8 cellular contexts compared by ENCODE assay signal in genomic region chr5:151080620-151081425, GRCh38. TPM values are rescaled to one million over a fixed set of nuclear protein-coding genes. Genes with fewer than 3 reads are reported as not detected.
A peak's percentile ranks its signal among the peaks of the same experiment; 100 is the strongest.
DNase-seq lines count a peak whose midpoint lies in the region; ATAC-seq lines count a peak whose summit lies in the region.

A gene with protein sequence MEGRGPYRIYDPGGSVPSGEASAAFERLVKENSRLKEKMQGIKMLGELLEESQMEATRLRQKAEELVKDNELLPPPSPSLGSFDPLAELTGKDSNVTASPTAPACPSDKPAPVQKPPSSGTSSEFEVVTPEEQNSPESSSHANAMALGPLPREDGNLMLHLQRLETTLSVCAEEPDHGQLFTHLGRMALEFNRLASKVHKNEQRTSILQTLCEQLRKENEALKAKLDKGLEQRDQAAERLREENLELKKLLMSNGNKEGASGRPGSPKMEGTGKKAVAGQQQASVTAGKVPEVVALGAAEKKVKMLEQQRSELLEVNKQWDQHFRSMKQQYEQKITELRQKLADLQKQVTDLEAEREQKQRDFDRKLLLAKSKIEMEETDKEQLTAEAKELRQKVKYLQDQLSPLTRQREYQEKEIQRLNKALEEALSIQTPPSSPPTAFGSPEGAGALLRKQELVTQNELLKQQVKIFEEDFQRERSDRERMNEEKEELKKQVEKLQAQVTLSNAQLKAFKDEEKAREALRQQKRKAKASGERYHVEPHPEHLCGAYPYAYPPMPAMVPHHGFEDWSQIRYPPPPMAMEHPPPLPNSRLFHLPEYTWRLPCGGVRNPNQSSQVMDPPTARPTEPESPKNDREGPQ (minus strand): TSS chr5:151081034. CDS start chr5:151065095, 15,939 bp downstream.

- peak within 1 kb of the TSS; percentile 83 for H3K4me3 ChIP-seq in mononuclear cell (ENCODE audit: low read length)

- H3K27me3 ChIP-seq in mononuclear cell (ENCODE audit: insufficient read depth, low read length): no peaks in the 10 kb centered on the region

- ATAC-seq in GM21367 (IDR thresholded peaks at IDR 0.05; ENCODE audit: unreplicated experiment): peak; percentile 57

- H3K9me3 ChIP-seq in mononuclear cell (ENCODE audit: low read depth, low read length): no peaks in the 10 kb centered on the region

- DNase-seq in D341Med (ENCODE audit: low spot score) (peak; percentile 98), HT1080 (ENCODE audit: low read depth) (peak; percentile 88), OCI-M1 (lab: John Stamatoyannopoulos, UW) (peak; percentile 95), activated T-cell treated with anti-CD3 and anti-CD28 coated beads for 1 hour (ENCODE audit: low read depth) (peak; percentile 92), epidermal melanocyte (ENCODE audit: insufficient read length, low spot score) (peak; percentile 91)
- peak; percentile 80 to 87 for DNase-seq in stimulated activated CD8-positive, alpha-beta memory T cell treated with anti-CD3 and anti-CD28 coated beads, Interleukin-4, amount 100 ng/mL, for 1 hour (ENCODE audit: low read depth in 2 of 2, low spot score in 1 of 2)

- H3K4me1 ChIP-seq in mononuclear cell (ENCODE audit: insufficient read depth, low read length): peaks cover 85% of the 10 kb centered on the region

RNA-seq across cellular contexts. Expression of the gene that starts here (rescaled TPM):
- total RNA-seq in HT1080 (2014; rRNA removed; shearing (Covaris generic)): 72.9 and 83.0 TPM in 2 replicates
- polyA plus RNA-seq in HT1080 (2015; cell fraction: cytosol; rRNA removed): 97.4 and 109 TPM in 2 replicates
- 63.0 and 65.9 TPM in 2 replicates for polyA plus RNA-seq in HT1080 (2015; cell fraction: nucleus; rRNA removed)
- total RNA-seq in mononuclear cell: 222 TPM

Comparison
In these comparisons a context has a peak if more than half of its experiments do, and no peak if none do; other contexts are left out.
1. Peak in every context shown above with its lines: DNase-seq, ATAC-seq and H3K4me3 ChIP-seq.